Comparison of ENCODE assay signal across 16 cellular contexts in genomic region chr17:48633266-48633816, GRCh38. TPM values are rescaled to one million over a fixed set of nuclear protein-coding genes. Genes with fewer than 3 reads are reported as not detected.
DNase-seq lines count a peak whose midpoint lies in the region; ATAC-seq, FAIRE-seq and TF ChIP-seq lines count a peak whose summit lies in the region.
"Had no signal": no experiment of that assay in that cellular context is flagged by ENCODE, and none has a peak within 500 bp of the region (broad histone marks: within the 10 kb centered on the region; RNA-seq: fewer than 3 reads in every experiment).

No MANE protein-coding gene starts in this region.

- DNase-seq in CD8-positive, alpha-beta T cell = no peak
- DNase-seq in Peyer's patch (peak in 2 of 3 donors; percentile 47 to 68), endothelial cell of umbilical vein (ENCODE audit: low read depth, low spot score) (no peak), SIG-M5 (lab: John Stamatoyannopoulos, UW) (no peak), NCI-H1930 (lab: John Stamatoyannopoulos, UW) (no peak), mesendoderm (no peak)
- DNase-seq: amniotic stem cell; C1 segment of cervical spinal cord; esophagus squamous epithelium; lower lobe of right lung; NCI-H1436 treated with DMSO at 0.1 percent for 48 hours; NCI-H510A treated with DMSO at 0.1 percent for 48 hours; PC-9; stimulated activated CD4-positive, alpha-beta T cell treated with anti-CD3 and anti-CD28 coated beads, Interleukin-1b, Interleukin-23, amount 100 ng/mL, for 48 hours had no signal

- no peaks in the 10 kb centered on the region for H4K20me1 ChIP-seq in endothelial cell of umbilical vein (replicated peaks; ENCODE audit: control insufficient read depth, extremely low read depth, insufficient read depth, low read length)

- no peak overlapping the region for H3K4me3 ChIP-seq in CD8-positive, alpha-beta T cell (ENCODE audit: low read depth, low read length)
- peak overlapping the region in 3 of 4 donors; percentile 12 to 52 (median 40) for H3K4me3 ChIP-seq in Peyer's patch
- peak overlapping the region in 1 of 3 experiments; percentile 6 for H3K4me3 ChIP-seq in endothelial cell of umbilical vein (replicated peaks in 1 of 3; ENCODE audit: insufficient read depth in 1 of 3, low read depth in 1 of 3, low read length in 3 of 3)
- peak overlapping the region; percentile 5 for H3K4me3 ChIP-seq in rectal smooth muscle tissue (ENCODE audit: low read length)
- no peak overlapping the region for H3K4me3 ChIP-seq in mesendoderm (ENCODE audit: low read length)
- H3K4me3 ChIP-seq: lower lobe of right lung, PC-9 had no signal

- peak overlapping the region; percentile 35 for H3K4me3 Mint-ChIP-seq in CD8-positive, alpha-beta T cell

- TF ChIP-seq CTCF in CD8-positive, alpha-beta T cell (IDR thresholded peaks at IDR 0.05) = no peak
- TF ChIP-seq CTCF in Peyer's patch (IDR thresholded peaks at IDR 0.05) = no peak
- no peak for TF ChIP-seq CTCF in endothelial cell of umbilical vein (IDR thresholded peaks at IDR 0.05; ENCODE audit: extremely low read depth in 1 of 2, insufficient read depth in 1 of 2, low read depth in 1 of 2, low read length in 2 of 2)

- H3K36me3 ChIP-seq in CD8-positive, alpha-beta T cell (ENCODE audit: insufficient read depth, low read length) = no peaks in the 10 kb centered on the region
- no peaks in the 10 kb centered on the region for H3K36me3 ChIP-seq in Peyer's patch
- H3K36me3 ChIP-seq in endothelial cell of umbilical vein (ENCODE audit: control insufficient read depth in 2 of 2, extremely low read depth in 1 of 2, insufficient read depth in 2 of 2, low read length in 2 of 2) = no peaks in the 10 kb centered on the region
- no peaks in the 10 kb centered on the region for H3K36me3 ChIP-seq in rectal smooth muscle tissue (ENCODE audit: control insufficient read depth, insufficient read depth, low read length)
- H3K36me3 ChIP-seq in mesendoderm (ENCODE audit: control insufficient read depth, insufficient read depth, low read length) = no peaks in the 10 kb centered on the region
- H3K36me3 ChIP-seq: esophagus squamous epithelium, lower lobe of right lung had no signal

- no peak overlapping the region for H3K27ac ChIP-seq in CD8-positive, alpha-beta T cell (ENCODE audit: low read depth, low read length)
- peak overlapping the region in 3 of 4 donors; percentile 66 to 79 (median 70) for H3K27ac ChIP-seq in Peyer's patch
- no peak overlapping the region for H3K27ac ChIP-seq in endothelial cell of umbilical vein (ENCODE audit: insufficient read depth, low read depth, low read length)
- H3K27ac ChIP-seq in rectal smooth muscle tissue (ENCODE audit: low read depth, low read length) = no peak overlapping the region
- no peak overlapping the region for H3K27ac ChIP-seq in mesendoderm (ENCODE audit: low read depth, low read length)
- H3K27ac ChIP-seq: esophagus squamous epithelium, lower lobe of right lung, PC-9 had no signal

- H2BK15ac ChIP-seq in mesendoderm (replicated peaks; ENCODE audit: low read depth) = no peak overlapping the region

- peaks cover 37% of the 10 kb centered on the region for H3K27me3 ChIP-seq in CD8-positive, alpha-beta T cell (ENCODE audit: insufficient read depth, low read length)
- H3K27me3 ChIP-seq in Peyer's patch = peaks cover 0 to 15% of the 10 kb centered on the region in 2 donors
- peaks cover 69 to 87% of the 10 kb centered on the region in 2 experiments for H3K27me3 ChIP-seq in endothelial cell of umbilical vein (ENCODE audit: control insufficient read depth in 2 of 2, insufficient read depth in 2 of 2, low read length in 2 of 2)
- H3K27me3 ChIP-seq in rectal smooth muscle tissue (ENCODE audit: control insufficient read depth, insufficient read depth, low read length) = peaks cover 49% of the 10 kb centered on the region
- H3K27me3 ChIP-seq in mesendoderm (ENCODE audit: insufficient read depth, low read length, poor library complexity) = peaks cover 87% of the 10 kb centered on the region

- H2BK5ac ChIP-seq in mesendoderm (ENCODE audit: low read length) = no peak overlapping the region

- no CpG with 5 or more reads among the region's 43 CpGs for WGBS in mesendoderm (ENCODE audit: extremely low coverage, insufficient coverage, low lambda C conversion rate)

- POLR2A ChIA-PET in CD8-positive, alpha-beta T cell (lab: Charles Lee) = no interaction called here
- POLR2A ChIA-PET in endothelial cell of umbilical vein (lab: Charles Lee) = no interaction called here

- H2AK5ac ChIP-seq in mesendoderm (ENCODE audit: low read length) = no peak overlapping the region

- H3K56ac ChIP-seq in mesendoderm (ENCODE audit: low read length) = no peak overlapping the region

- H3K4me1 Mint-ChIP-seq in CD8-positive, alpha-beta T cell (ENCODE audit: low read depth) = peaks cover 12% of the 10 kb centered on the region

- H3K4me2 ChIP-seq in endothelial cell of umbilical vein (ENCODE audit: insufficient read depth, low read length) (peak overlapping the region; percentile 62), mesendoderm (ENCODE audit: low read length) (no peak overlapping the region)
- H3K4me2 ChIP-seq: PC-9 had no signal

- no TSS peak for BruUV-seq in endothelial cell of umbilical vein (replicated peaks; lab: Mats Ljungman, UMichigan)

- H3K9ac ChIP-seq in endothelial cell of umbilical vein (replicated peaks; ENCODE audit: extremely low read depth, insufficient read depth, low read length) (no peak overlapping the region), rectal smooth muscle tissue (ENCODE audit: low read length) (peak overlapping the region; percentile 10), mesendoderm (ENCODE audit: low read length) (no peak overlapping the region)

- no peak overlapping the region for H4K5ac ChIP-seq in mesendoderm (ENCODE audit: low read length)

- H3K23ac ChIP-seq in mesendoderm (ENCODE audit: low read length) = no peak overlapping the region

- dilution Hi-C loops in endothelial cell of umbilical vein (cut with MboI; ENCODE audit: extremely low pct_ligation_motif_present, low sequenced_read_pairs) = no loop called here

- CTCF ChIA-PET in CD8-positive, alpha-beta T cell (lab: Charles Lee) = no interaction called here
- CTCF ChIA-PET in endothelial cell of umbilical vein (lab: Charles Lee) = interaction anchor here (1.9 kb wide), 1 partner anchor 8 kb away, joined by 6 read pairs; no protein-coding TSS in a partner anchor

- TF ChIP-seq POLR2A in Peyer's patch (IDR thresholded peaks at IDR 0.05) (no peak), endothelial cell of umbilical vein (IDR thresholded peaks at IDR 0.05; ENCODE audit: low read depth, low read length) (no peak)

- no peak overlapping the region for H2AFZ ChIP-seq in endothelial cell of umbilical vein (ENCODE audit: low read depth, low read length)
- H2AFZ ChIP-seq: PC-9 had no signal

- H3K27me3 Mint-ChIP-seq in CD8-positive, alpha-beta T cell (ENCODE audit: low read depth) = peaks cover 90% of the 10 kb centered on the region

- H3K4ac ChIP-seq in mesendoderm (ENCODE audit: low read depth, low read length) = no peak overlapping the region

- H2BK120ac ChIP-seq in mesendoderm (ENCODE audit: low read depth, low read length) = no peak overlapping the region

- no peak overlapping the region for H4K8ac ChIP-seq in mesendoderm (ENCODE audit: low read depth, low read length)

- ATAC-seq in CD8-positive, alpha-beta T cell = no peak
- ATAC-seq: lower lobe of right lung had no signal

- H3K79me1 ChIP-seq in mesendoderm (ENCODE audit: low read length) = no peaks in the 10 kb centered on the region

- no peaks in the 10 kb centered on the region for H3K9me3 ChIP-seq in CD8-positive, alpha-beta T cell (ENCODE audit: low read length)
- H3K9me3 ChIP-seq in Peyer's patch (no peaks in the 10 kb centered on the region), endothelial cell of umbilical vein (replicated peaks; ENCODE audit: control insufficient read depth, insufficient read depth, low read length) (no peaks in the 10 kb centered on the region)
- H3K9me3 ChIP-seq: esophagus squamous epithelium, lower lobe of right lung had no signal

- peaks cover 15% of the 10 kb centered on the region for H3K4me1 ChIP-seq in CD8-positive, alpha-beta T cell (ENCODE audit: insufficient read depth, low read length)
- H3K4me1 ChIP-seq in Peyer's patch (peaks cover 0 to 64% (median 3%) of the 10 kb centered on the region in 4 donors), endothelial cell of umbilical vein (ENCODE audit: control insufficient read depth, extremely low read depth, insufficient read depth, low read length) (no peaks in the 10 kb centered on the region), rectal smooth muscle tissue (ENCODE audit: control insufficient read depth, insufficient read depth, low read length) (no peaks in the 10 kb centered on the region), mesendoderm (ENCODE audit: control insufficient read depth, low read depth, low read length) (no peaks in the 10 kb centered on the region)

- H3K79me2 ChIP-seq in endothelial cell of umbilical vein (ENCODE audit: control insufficient read depth, insufficient read depth, low read length) (no peaks in the 10 kb centered on the region), mesendoderm (ENCODE audit: control insufficient read depth, insufficient read depth, low read length) (no peaks in the 10 kb centered on the region)

- no peak overlapping the region for H3K27ac Mint-ChIP-seq in CD8-positive, alpha-beta T cell

- H3K18ac ChIP-seq in mesendoderm (ENCODE audit: low read length) = no peak overlapping the region

- no peaks in the 10 kb centered on the region for H3K36me3 Mint-ChIP-seq in CD8-positive, alpha-beta T cell

- FAIRE-seq in endothelial cell of umbilical vein (lab: Jason Lieb, UNC) = no peak
- FAIRE-seq: colon had no signal

- H3K9me3 Mint-ChIP-seq in CD8-positive, alpha-beta T cell = no peaks in the 10 kb centered on the region

- intact Hi-C loops in CD8-positive, alpha-beta T cell (cut with DNase I, micrococcal nuclease) = no loop called here
- intact Hi-C loops in endothelial cell of umbilical vein (cut with micrococcal nuclease) = no loop called here

- no peaks in the 10 kb centered on the region for H3K9me1 ChIP-seq in endothelial cell of umbilical vein (replicated peaks; ENCODE audit: control insufficient read depth, extremely low read depth, insufficient read depth, low read length)

RNA-seq across cellular contexts. Expression of gene HOXB9, which starts 7.2 kb away (rescaled TPM):
- total RNA-seq in CD8-positive, alpha-beta T cell = not detected
- total RNA-seq in Peyer's patch = 10 to 100 TPM; 13.7 to 47.5 (median 24.9) TPM
- total RNA-seq in endothelial cell of umbilical vein = 0.69 and 1.1 TPM in 2 replicates
- 0.49 and 0.79 TPM in 2 replicates for polyA plus RNA-seq in endothelial cell of umbilical vein
- 0.62 and 0.82 TPM in 2 replicates for polyA plus RNA-seq in endothelial cell of umbilical vein (2011; cell fraction: cytosol; rRNA removed)
- polyA plus RNA-seq in endothelial cell of umbilical vein (2011; cell fraction: nucleus; rRNA removed) = 0.50 and 0.54 TPM in 2 replicates
- polyA plus RNA-seq in endothelial cell of umbilical vein (2012) = 0.98 and 1.4 TPM in 2 replicates
- polyA minus RNA-seq in endothelial cell of umbilical vein = 1.3 and 2.6 TPM in 2 replicates
- not detected for polyA minus RNA-seq in endothelial cell of umbilical vein (2011; cell fraction: cytosol; rRNA and poly(A)+ RNA removed)
- polyA minus RNA-seq in endothelial cell of umbilical vein (2011; cell fraction: nucleus; rRNA and poly(A)+ RNA removed) = 0.24 and 0.38 TPM in 2 replicates
- 0.17 TPM for polyA plus RNA-seq in mesendoderm (2013, experiment 1 of 2)
- polyA plus RNA-seq in mesendoderm (2013, experiment 2 of 2) = 0.10 TPM
- total RNA-seq: esophagus squamous epithelium, lower lobe of right lung had no signal

RNA-seq across cellular contexts. Expression of gene HOXB8, which starts 18.2 kb away (rescaled TPM):
- not detected for total RNA-seq in CD8-positive, alpha-beta T cell
- total RNA-seq in Peyer's patch (10 to 100 TPM in 3 of 4 donors, 1 to 10 TPM in 1; 1.8 to 21.2 (median 14.9) TPM), endothelial cell of umbilical vein (1.7 and 2.0 TPM in 2 replicates)
- 1.6 and 2.4 TPM in 2 replicates for polyA plus RNA-seq in endothelial cell of umbilical vein
- polyA plus RNA-seq in endothelial cell of umbilical vein (2011; cell fraction: cytosol; rRNA removed) = 0.81 and 0.86 TPM in 2 replicates
- polyA plus RNA-seq in endothelial cell of umbilical vein (2011; cell fraction: nucleus; rRNA removed) = 0.63 and 0.96 TPM in 2 replicates
- 3.4 and 3.6 TPM in 2 replicates for polyA plus RNA-seq in endothelial cell of umbilical vein (2012)
- 0.25 and 1.7 TPM in 2 replicates for polyA minus RNA-seq in endothelial cell of umbilical vein
- polyA minus RNA-seq in endothelial cell of umbilical vein (2011; cell fraction: cytosol; rRNA and poly(A)+ RNA removed) = not detected
- polyA minus RNA-seq in endothelial cell of umbilical vein (2011; cell fraction: nucleus; rRNA and poly(A)+ RNA removed) = 0.67 and 0.91 TPM in 2 replicates
- polyA plus RNA-seq in mesendoderm (2013, experiment 1 of 2) = not detected
- not detected for polyA plus RNA-seq in mesendoderm (2013, experiment 2 of 2)
- total RNA-seq: esophagus squamous epithelium had no signal

RNA-seq across cellular contexts. Expression of gene HOXB7, which starts 22.5 kb away (rescaled TPM):
- under 1 TPM in 1 of 2 experiments, not detected in 1; 0.22 TPM for total RNA-seq in CD8-positive, alpha-beta T cell
- total RNA-seq in Peyer's patch (10 to 100 TPM; 10.7 to 22.8 (median 19.0) TPM), endothelial cell of umbilical vein (24.5 and 29.8 TPM in 2 replicates)
- 23.5 and 24.2 TPM in 2 replicates for polyA plus RNA-seq in endothelial cell of umbilical vein
- polyA plus RNA-seq in endothelial cell of umbilical vein (2011; cell fraction: cytosol; rRNA removed) = 18.2 and 21.3 TPM in 2 replicates
- polyA plus RNA-seq in endothelial cell of umbilical vein (2011; cell fraction: nucleus; rRNA removed) = 5.5 and 6.9 TPM in 2 replicates
- polyA plus RNA-seq in endothelial cell of umbilical vein (2012) = 26.0 and 33.3 TPM in 2 replicates
- polyA minus RNA-seq in endothelial cell of umbilical vein = 8.2 and 9.4 TPM in 2 replicates
- polyA minus RNA-seq in endothelial cell of umbilical vein (2011; cell fraction: cytosol; rRNA and poly(A)+ RNA removed) = 10.9 TPM
- polyA minus RNA-seq in endothelial cell of umbilical vein (2011; cell fraction: nucleus; rRNA and poly(A)+ RNA removed) = 1.3 and 1.5 TPM in 2 replicates
- polyA plus RNA-seq in mesendoderm (2013, experiment 1 of 2) = not detected
- 0.04 TPM for polyA plus RNA-seq in mesendoderm (2013, experiment 2 of 2)

RNA-seq across cellular contexts. Expression of gene HOXB6, which starts 28.6 kb away (rescaled TPM):
- under 1 TPM in 1 of 2 experiments, not detected in 1; 0.19 TPM for total RNA-seq in CD8-positive, alpha-beta T cell
- total RNA-seq in Peyer's patch (10 to 100 TPM; 34.3 to 98.4 (median 66.7) TPM), endothelial cell of umbilical vein (24.0 and 27.4 TPM in 2 replicates)
- polyA plus RNA-seq in endothelial cell of umbilical vein = 8.8 and 10.0 TPM in 2 replicates
- polyA plus RNA-seq in endothelial cell of umbilical vein (2011; cell fraction: cytosol; rRNA removed) = 4.3 and 6.1 TPM in 2 replicates
- 42.1 and 47.5 TPM in 2 replicates for polyA plus RNA-seq in endothelial cell of umbilical vein (2011; cell fraction: nucleus; rRNA removed)
- 12.4 and 13.8 TPM in 2 replicates for polyA plus RNA-seq in endothelial cell of umbilical vein (2012)
- polyA minus RNA-seq in endothelial cell of umbilical vein = 3.9 and 7.0 TPM in 2 replicates
- 2.8 TPM for polyA minus RNA-seq in endothelial cell of umbilical vein (2011; cell fraction: cytosol; rRNA and poly(A)+ RNA removed)
- 9.1 and 16.5 TPM in 2 replicates for polyA minus RNA-seq in endothelial cell of umbilical vein (2011; cell fraction: nucleus; rRNA and poly(A)+ RNA removed)
- not detected for polyA plus RNA-seq in mesendoderm (2013, experiment 1 of 2)
- polyA plus RNA-seq in mesendoderm (2013, experiment 2 of 2) = not detected

RNA-seq across cellular contexts. Expression of gene HOXB5, which starts 39.8 kb away (rescaled TPM):
- not detected for total RNA-seq in CD8-positive, alpha-beta T cell
- total RNA-seq in Peyer's patch (10 to 100 TPM in 3 of 4 donors, 1 to 10 TPM in 1; 7.7 to 22.5 (median 15.0) TPM), endothelial cell of umbilical vein (7.3 and 8.5 TPM in 2 replicates)
- 2.0 and 2.6 TPM in 2 replicates for polyA plus RNA-seq in endothelial cell of umbilical vein
- 1.0 and 1.1 TPM in 2 replicates for polyA plus RNA-seq in endothelial cell of umbilical vein (2011; cell fraction: cytosol; rRNA removed)
- polyA plus RNA-seq in endothelial cell of umbilical vein (2011; cell fraction: nucleus; rRNA removed) = 13.1 and 13.2 TPM in 2 replicates
- 3.3 and 3.5 TPM in 2 replicates for polyA plus RNA-seq in endothelial cell of umbilical vein (2012)
- polyA minus RNA-seq in endothelial cell of umbilical vein = 0.57 and 0.58 TPM in 2 replicates
- polyA minus RNA-seq in endothelial cell of umbilical vein (2011; cell fraction: cytosol; rRNA and poly(A)+ RNA removed) = 0.82 TPM
- 2.5 and 2.6 TPM in 2 replicates for polyA minus RNA-seq in endothelial cell of umbilical vein (2011; cell fraction: nucleus; rRNA and poly(A)+ RNA removed)
- not detected for polyA plus RNA-seq in mesendoderm (2013, experiment 1 of 2)
- not detected for polyA plus RNA-seq in mesendoderm (2013, experiment 2 of 2)
- total RNA-seq: esophagus squamous epithelium had no signal

Comparison
In these comparisons a context has a peak if more than half of its experiments do, and no peak if none do; other contexts are left out.
1. DNase-seq: peak in Peyer's patch (2 of 3); none in CD8-positive, alpha-beta T cell (0 of 7), endothelial cell of umbilical vein (single experiment), SIG-M5 (single experiment), NCI-H1930 (0 of 2) and mesendoderm (single experiment).
2. H3K27ac ChIP-seq: peak in Peyer's patch (3 of 4); none in CD8-positive, alpha-beta T cell (single experiment), endothelial cell of umbilical vein (single experiment), rectal smooth muscle tissue (single experiment) and mesendoderm (single experiment).
3. H3K4me3 ChIP-seq: peak in Peyer's patch (3 of 4) and rectal smooth muscle tissue (single experiment); none in CD8-positive, alpha-beta T cell (single experiment) and mesendoderm (single experiment).
4. RNA of gene HOXB7, which starts 22.5 kb away (total RNA-seq): 24.5 to 29.8 TPM in endothelial cell of umbilical vein and 10.7 to 22.8 TPM in Peyer's patch; 0.22 TPM in CD8-positive, alpha-beta T cell; every median in the first group is over 4 times any median in the second.